1 cellular context compared by ENCODE assay signal in the genomic region with DNA sequence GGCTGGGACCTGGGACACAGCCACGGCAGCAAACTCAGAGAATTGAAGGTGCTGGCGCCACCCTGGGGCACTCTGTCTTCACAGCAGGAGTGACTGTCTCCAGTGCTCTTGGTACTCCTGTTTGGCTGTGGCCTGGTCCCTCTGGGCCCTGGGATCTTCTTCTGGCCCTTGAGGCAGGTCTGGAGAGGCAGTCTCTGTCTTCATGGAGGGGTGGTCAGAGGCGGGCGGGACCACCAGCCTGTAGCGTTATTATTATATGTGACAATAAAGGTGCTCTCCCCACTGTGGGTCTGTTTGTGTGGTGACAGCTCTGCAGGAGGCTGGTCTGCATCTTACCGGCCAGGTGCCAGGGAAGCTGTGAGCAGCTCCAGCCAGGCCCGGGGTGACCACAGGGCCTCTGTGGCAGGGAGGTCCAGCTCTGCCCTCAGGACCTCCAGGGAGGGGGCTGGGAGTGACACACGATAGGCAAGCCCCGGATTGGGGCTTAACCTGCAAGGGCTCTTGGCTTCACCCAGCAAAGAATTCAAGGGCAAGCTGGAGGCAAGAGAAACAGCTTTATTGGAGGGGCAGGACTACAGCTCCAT.
TF ChIP-seq lines count a peak whose summit lies in the region.

No MANE protein-coding gene starts in this region.

TF ChIP-seq in A549, 52 proteins besides CTCF, POLR2A, EP300 and RAD21 (continued from another document):
- TF ChIP-seq, protein P1, sequence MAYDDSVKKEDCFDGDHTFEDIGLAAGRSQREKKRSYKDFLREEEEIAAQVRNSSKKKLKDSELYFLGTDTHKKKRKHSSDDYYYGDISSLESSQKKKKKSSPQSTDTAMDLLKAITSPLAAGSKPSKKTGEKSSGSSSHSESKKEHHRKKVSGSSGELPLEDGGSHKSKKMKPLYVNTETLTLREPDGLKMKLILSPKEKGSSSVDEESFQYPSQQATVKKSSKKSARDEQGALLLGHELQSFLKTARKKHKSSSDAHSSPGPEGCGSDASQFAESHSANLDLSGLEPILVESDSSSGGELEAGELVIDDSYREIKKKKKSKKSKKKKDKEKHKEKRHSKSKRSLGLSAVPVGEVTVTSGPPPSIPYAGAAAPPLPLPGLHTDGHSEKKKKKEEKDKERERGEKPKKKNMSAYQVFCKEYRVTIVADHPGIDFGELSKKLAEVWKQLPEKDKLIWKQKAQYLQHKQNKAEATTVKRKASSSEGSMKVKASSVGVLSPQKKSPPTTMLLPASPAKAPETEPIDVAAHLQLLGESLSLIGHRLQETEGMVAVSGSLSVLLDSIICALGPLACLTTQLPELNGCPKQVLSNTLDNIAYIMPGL (CRISPR knock-in tag; IDR thresholded peaks at IDR 0.05; ENCODE audit: borderline replicate concordance) = no peak
- TF ChIP-seq, protein P2, sequence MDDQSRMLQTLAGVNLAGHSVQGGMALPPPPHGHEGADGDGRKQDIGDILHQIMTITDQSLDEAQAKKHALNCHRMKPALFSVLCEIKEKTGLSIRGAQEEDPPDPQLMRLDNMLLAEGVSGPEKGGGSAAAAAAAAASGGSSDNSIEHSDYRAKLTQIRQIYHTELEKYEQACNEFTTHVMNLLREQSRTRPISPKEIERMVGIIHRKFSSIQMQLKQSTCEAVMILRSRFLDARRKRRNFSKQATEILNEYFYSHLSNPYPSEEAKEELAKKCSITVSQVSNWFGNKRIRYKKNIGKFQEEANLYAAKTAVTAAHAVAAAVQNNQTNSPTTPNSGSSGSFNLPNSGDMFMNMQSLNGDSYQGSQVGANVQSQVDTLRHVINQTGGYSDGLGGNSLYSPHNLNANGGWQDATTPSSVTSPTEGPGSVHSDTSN (IDR thresholded peaks at IDR 0.05) = no peak
- no peak for TF ChIP-seq ZSCAN20 (CRISPR knock-in tag; IDR thresholded peaks at IDR 0.05)
